1 cellular context compared by ENCODE assay signal in genomic region chr17:1170739-1171138, GRCh38.
TF ChIP-seq lines count a peak whose summit lies in the region.

No MANE protein-coding gene starts in this region.

TF ChIP-seq in GM23338, 12 proteins besides CTCF, POLR2A, EP300 and RAD21 (continued from another document):
- TF ChIP-seq ZNF462 (CRISPR knock-in tag; IDR thresholded peaks at IDR 0.05): no peak
- no peak for TF ChIP-seq STAT1 (IDR thresholded peaks at IDR 0.05; ENCODE audit: unreplicated experiment)
- no peak for TF ChIP-seq ZNF114 (CRISPR knock-in tag; IDR thresholded peaks at IDR 0.05)
- TF ChIP-seq NANOG (IDR thresholded peaks at IDR 0.05; ENCODE audit: borderline replicate concordance): no peak
- TF ChIP-seq JUNB (IDR thresholded peaks at IDR 0.05; ENCODE audit: unreplicated experiment): no peak
